In genomic region chr16:4089811-4090293, GRCh38 we compare ENCODE assay signal across 1 cellular context.
TF ChIP-seq lines count a peak whose summit lies in the region.

No MANE protein-coding gene starts in this region.

TF ChIP-seq in GM23338, 12 proteins besides CTCF, POLR2A, EP300 and RAD21 (continued from another document):
- TF ChIP-seq, protein P1, sequence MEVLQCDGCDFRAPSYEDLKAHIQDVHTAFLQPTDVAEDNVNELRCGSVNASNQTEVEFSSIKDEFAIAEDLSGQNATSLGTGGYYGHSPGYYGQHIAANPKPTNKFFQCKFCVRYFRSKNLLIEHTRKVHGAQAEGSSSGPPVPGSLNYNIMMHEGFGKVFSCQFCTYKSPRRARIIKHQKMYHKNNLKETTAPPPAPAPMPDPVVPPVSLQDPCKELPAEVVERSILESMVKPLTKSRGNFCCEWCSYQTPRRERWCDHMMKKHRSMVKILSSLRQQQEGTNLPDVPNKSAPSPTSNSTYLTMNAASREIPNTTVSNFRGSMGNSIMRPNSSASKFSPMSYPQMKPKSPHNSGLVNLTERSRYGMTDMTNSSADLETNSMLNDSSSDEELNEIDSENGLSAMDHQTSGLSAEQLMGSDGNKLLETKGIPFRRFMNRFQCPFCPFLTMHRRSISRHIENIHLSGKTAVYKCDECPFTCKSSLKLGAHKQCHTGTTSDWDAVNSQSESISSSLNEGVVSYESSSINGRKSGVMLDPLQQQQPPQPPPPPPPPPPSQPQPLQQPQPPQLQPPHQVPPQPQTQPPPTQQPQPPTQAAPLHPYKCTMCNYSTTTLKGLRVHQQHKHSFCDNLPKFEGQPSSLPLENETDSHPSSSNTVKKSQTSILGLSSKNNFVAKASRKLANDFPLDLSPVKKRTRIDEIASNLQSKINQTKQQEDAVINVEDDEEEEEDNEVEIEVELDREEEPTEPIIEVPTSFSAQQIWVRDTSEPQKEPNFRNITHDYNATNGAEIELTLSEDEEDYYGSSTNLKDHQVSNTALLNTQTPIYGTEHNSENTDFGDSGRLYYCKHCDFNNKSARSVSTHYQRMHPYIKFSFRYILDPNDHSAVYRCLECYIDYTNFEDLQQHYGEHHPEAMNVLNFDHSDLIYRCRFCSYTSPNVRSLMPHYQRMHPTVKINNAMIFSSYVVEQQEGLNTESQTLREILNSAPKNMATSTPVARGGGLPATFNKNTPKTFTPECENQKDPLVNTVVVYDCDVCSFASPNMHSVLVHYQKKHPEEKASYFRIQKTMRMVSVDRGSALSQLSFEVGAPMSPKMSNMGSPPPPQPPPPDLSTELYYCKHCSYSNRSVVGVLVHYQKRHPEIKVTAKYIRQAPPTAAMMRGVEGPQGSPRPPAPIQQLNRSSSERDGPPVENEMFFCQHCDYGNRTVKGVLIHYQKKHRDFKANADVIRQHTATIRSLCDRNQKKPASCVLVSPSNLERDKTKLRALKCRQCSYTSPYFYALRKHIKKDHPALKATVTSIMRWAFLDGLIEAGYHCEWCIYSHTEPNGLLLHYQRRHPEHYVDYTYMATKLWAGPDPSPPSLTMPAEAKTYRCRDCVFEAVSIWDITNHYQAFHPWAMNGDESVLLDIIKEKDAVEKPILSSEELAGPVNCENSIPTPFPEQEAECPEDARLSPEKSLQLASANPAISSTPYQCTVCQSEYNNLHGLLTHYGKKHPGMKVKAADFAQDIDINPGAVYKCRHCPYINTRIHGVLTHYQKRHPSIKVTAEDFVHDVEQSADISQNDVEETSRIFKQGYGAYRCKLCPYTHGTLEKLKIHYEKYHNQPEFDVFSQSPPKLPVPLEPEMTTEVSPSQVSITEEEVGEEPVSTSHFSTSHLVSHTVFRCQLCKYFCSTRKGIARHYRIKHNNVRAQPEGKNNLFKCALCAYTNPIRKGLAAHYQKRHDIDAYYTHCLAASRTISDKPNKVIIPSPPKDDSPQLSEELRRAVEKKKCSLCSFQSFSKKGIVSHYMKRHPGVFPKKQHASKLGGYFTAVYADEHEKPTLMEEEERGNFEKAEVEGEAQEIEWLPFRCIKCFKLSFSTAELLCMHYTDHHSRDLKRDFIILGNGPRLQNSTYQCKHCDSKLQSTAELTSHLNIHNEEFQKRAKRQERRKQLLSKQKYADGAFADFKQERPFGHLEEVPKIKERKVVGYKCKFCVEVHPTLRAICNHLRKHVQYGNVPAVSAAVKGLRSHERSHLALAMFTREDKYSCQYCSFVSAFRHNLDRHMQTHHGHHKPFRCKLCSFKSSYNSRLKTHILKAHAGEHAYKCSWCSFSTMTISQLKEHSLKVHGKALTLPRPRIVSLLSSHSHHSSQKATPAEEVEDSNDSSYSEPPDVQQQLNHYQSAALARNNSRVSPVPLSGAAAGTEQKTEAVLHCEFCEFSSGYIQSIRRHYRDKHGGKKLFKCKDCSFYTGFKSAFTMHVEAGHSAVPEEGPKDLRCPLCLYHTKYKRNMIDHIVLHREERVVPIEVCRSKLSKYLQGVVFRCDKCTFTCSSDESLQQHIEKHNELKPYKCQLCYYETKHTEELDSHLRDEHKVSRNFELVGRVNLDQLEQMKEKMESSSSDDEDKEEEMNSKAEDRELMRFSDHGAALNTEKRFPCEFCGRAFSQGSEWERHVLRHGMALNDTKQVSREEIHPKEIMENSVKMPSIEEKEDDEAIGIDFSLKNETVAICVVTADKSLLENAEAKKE (CRISPR knock-in tag; IDR thresholded peaks at IDR 0.05), result no peak
- TF ChIP-seq, protein P2, sequence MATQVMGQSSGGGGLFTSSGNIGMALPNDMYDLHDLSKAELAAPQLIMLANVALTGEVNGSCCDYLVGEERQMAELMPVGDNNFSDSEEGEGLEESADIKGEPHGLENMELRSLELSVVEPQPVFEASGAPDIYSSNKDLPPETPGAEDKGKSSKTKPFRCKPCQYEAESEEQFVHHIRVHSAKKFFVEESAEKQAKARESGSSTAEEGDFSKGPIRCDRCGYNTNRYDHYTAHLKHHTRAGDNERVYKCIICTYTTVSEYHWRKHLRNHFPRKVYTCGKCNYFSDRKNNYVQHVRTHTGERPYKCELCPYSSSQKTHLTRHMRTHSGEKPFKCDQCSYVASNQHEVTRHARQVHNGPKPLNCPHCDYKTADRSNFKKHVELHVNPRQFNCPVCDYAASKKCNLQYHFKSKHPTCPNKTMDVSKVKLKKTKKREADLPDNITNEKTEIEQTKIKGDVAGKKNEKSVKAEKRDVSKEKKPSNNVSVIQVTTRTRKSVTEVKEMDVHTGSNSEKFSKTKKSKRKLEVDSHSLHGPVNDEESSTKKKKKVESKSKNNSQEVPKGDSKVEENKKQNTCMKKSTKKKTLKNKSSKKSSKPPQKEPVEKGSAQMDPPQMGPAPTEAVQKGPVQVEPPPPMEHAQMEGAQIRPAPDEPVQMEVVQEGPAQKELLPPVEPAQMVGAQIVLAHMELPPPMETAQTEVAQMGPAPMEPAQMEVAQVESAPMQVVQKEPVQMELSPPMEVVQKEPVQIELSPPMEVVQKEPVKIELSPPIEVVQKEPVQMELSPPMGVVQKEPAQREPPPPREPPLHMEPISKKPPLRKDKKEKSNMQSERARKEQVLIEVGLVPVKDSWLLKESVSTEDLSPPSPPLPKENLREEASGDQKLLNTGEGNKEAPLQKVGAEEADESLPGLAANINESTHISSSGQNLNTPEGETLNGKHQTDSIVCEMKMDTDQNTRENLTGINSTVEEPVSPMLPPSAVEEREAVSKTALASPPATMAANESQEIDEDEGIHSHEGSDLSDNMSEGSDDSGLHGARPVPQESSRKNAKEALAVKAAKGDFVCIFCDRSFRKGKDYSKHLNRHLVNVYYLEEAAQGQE (IDR thresholded peaks at IDR 0.05; ENCODE audit: unreplicated experiment), result no peak
- no peak for TF ChIP-seq ZNF331 (CRISPR knock-in tag; IDR thresholded peaks at IDR 0.05; ENCODE audit: low read depth)
TF ChIP-seq in GM23338: peak in this region for 0.
